11 cellular contexts compared by ENCODE assay signal in the genomic region with DNA sequence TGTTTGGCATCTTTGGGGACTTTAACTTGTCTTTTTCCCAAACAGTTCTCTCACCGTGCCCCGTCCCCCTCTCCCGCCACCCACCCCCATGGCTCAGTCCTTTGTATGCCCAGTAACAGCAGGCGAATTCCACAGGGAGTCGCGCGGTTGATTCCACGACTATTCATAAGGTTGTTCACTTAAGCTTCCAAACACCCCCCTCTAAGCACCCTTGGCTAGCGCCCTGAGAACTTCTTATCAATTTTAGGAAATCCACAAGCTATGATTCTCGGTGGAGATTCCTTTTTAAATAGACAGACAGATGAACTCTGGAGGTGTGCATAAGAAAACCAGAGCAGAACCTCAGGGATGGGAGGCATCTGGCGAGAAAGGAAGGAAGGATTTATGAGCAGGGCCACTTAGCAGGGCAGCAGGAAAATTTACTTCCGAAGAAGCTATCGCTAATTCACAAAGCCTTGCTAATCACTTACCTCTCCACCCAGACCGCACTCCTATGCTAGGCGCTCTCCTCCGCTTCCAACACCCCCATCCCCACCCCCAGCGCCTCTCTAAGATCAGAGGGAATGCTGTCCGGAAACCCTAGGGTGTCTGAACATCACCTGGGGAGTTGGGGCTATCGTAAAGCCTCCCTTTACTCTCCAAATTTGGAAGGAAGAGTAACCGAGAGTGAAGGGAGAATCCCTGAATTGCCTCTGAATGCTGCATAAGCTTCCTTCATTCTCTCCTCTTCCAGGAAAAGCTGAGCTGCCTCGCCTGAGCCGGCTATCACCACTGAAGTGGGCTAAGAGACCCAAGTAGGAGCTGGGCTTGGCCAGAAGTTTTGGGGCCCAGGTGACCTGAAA. TPM values are rescaled to one million over a fixed set of nuclear protein-coding genes. Genes with fewer than 3 reads are reported as not detected.
DNase-seq lines count a peak whose midpoint lies in the region; ATAC-seq, FAIRE-seq and TF ChIP-seq lines count a peak whose summit lies in the region.
"Had no signal": no experiment of that assay in that cellular context is flagged by ENCODE, and none has a peak within 500 bp of the region (broad histone marks: within the 10 kb centered on the region; RNA-seq: fewer than 3 reads in every experiment).

No MANE protein-coding gene starts in this region.

- peaks cover 4% of the 10 kb centered on the region for H3K36me3 Mint-ChIP-seq in nephron (ENCODE audit: low read depth)
- H3K36me3 Mint-ChIP-seq: memory B cell had no signal

- CTCF ChIA-PET in endothelial cell of umbilical vein (lab: Charles Lee): interaction anchor here (0.7 to 3.7 kb wide), 7 partner anchors 9 to 402 kb away, joined by 3 to 21 read pairs (median 6); no protein-coding TSS in a partner anchor

- peaks cover 2% of the 10 kb centered on the region for H3K9me3 Mint-ChIP-seq in nephron
- H3K9me3 Mint-ChIP-seq: memory B cell had no signal

- H3K4me3 ChIP-seq in heart left ventricle (peak overlapping the region; percentile 46 to 78 (median 68)), endothelial cell of umbilical vein (replicated peaks in 1 of 3; ENCODE audit: insufficient read depth in 1 of 3, low read depth in 1 of 3, low read length in 3 of 3) (peak overlapping the region in 2 of 3 experiments; percentile 82 to 84), upper lobe of right lung (peak overlapping the region; percentile 56)
- H3K4me3 ChIP-seq: BLaER1 had no signal

- no peak overlapping the region for H3K9ac ChIP-seq in endothelial cell of umbilical vein (replicated peaks; ENCODE audit: extremely low read depth, insufficient read depth, low read length)
- H3K9ac ChIP-seq: BLaER1 had no signal

- dilution Hi-C loops in endothelial cell of umbilical vein (cut with MboI; ENCODE audit: extremely low pct_ligation_motif_present, low sequenced_read_pairs): no loop called here

- H3K27me3 Mint-ChIP-seq in nephron (ENCODE audit: low read depth): peaks cover 26% of the 10 kb centered on the region

- no peak for FAIRE-seq in endothelial cell of umbilical vein (lab: Jason Lieb, UNC)

- H3K27ac ChIP-seq in heart left ventricle (peak overlapping the region in 11 of 12 donors; percentile 56 to 90 (median 85)), endothelial cell of umbilical vein (ENCODE audit: insufficient read depth, low read depth, low read length) (no peak overlapping the region), upper lobe of right lung (peak overlapping the region; percentile 84)
- H3K27ac ChIP-seq: BLaER1 had no signal

- BruUV-seq in endothelial cell of umbilical vein (replicated peaks; lab: Mats Ljungman, UMichigan): no TSS peak

- TF ChIP-seq POLR2A in heart left ventricle (IDR thresholded peaks at IDR 0.05) (no peak), endothelial cell of umbilical vein (IDR thresholded peaks at IDR 0.05; ENCODE audit: low read depth, low read length) (no peak)

- H3K9me1 ChIP-seq in endothelial cell of umbilical vein (replicated peaks; ENCODE audit: control insufficient read depth, extremely low read depth, insufficient read depth, low read length): no peaks in the 10 kb centered on the region

- H2AFZ ChIP-seq in endothelial cell of umbilical vein (ENCODE audit: low read depth, low read length): peak overlapping the region; percentile 84

- H4K20me1 ChIP-seq in endothelial cell of umbilical vein (replicated peaks; ENCODE audit: control insufficient read depth, extremely low read depth, insufficient read depth, low read length): no peaks in the 10 kb centered on the region
- H4K20me1 ChIP-seq: BLaER1 had no signal

- POLR2A ChIA-PET in endothelial cell of umbilical vein (lab: Charles Lee): no interaction called here

- H3K79me2 ChIP-seq in endothelial cell of umbilical vein (ENCODE audit: control insufficient read depth, insufficient read depth, low read length): no peaks in the 10 kb centered on the region

- H3K4me3 Mint-ChIP-seq in nephron: peak overlapping the region; percentile 88 to 97 (median 89)
- H3K4me3 Mint-ChIP-seq: memory B cell had no signal

- WGBS in heart left ventricle, 4 donors: 10 to 12% (median 11%) methylated on average over 21 to 22 of the region's 22 CpGs

- peaks cover 21% of the 10 kb centered on the region for H3K4me1 Mint-ChIP-seq in nephron

- peak overlapping the region; percentile 91 for H3K4me2 ChIP-seq in endothelial cell of umbilical vein (ENCODE audit: insufficient read depth, low read length)
- H3K4me2 ChIP-seq: BLaER1 had no signal

- TF ChIP-seq CTCF in heart left ventricle (IDR thresholded peaks at IDR 0.05): no peak
- no peak for TF ChIP-seq CTCF in endothelial cell of umbilical vein (IDR thresholded peaks at IDR 0.05; ENCODE audit: extremely low read depth in 1 of 2, insufficient read depth in 1 of 2, low read depth in 1 of 2, low read length in 2 of 2)
- TF ChIP-seq CTCF in nephron (IDR thresholded peaks at IDR 0.05; ENCODE audit: unreplicated experiment in 3 of 3): no peak
- TF ChIP-seq CTCF in upper lobe of right lung (IDR thresholded peaks at IDR 0.05): no peak

- H3K36me3 ChIP-seq in heart left ventricle (no peaks in the 10 kb centered on the region), endothelial cell of umbilical vein (ENCODE audit: control insufficient read depth in 2 of 2, extremely low read depth in 1 of 2, insufficient read depth in 2 of 2, low read length in 2 of 2) (no peaks in the 10 kb centered on the region), upper lobe of right lung (no peaks in the 10 kb centered on the region)
- H3K36me3 ChIP-seq: BLaER1 had no signal

- H3K27ac Mint-ChIP-seq in nephron: peak overlapping the region; percentile 71 to 96 (median 88)
- H3K27ac Mint-ChIP-seq: memory B cell had no signal

- H3K9me3 ChIP-seq in heart left ventricle (no peaks in the 10 kb centered on the region), endothelial cell of umbilical vein (replicated peaks; ENCODE audit: control insufficient read depth, insufficient read depth, low read length) (no peaks in the 10 kb centered on the region), upper lobe of right lung (no peaks in the 10 kb centered on the region)

- intact Hi-C loops in heart left ventricle (cut with DNase I): loop anchor here in 2 of 10 donors (10.0 kb wide), 2 partner anchors 78 to 382 kb away; no protein-coding TSS in a partner anchor
- intact Hi-C loops in Right ventricle myocardium inferior (cut with DNase I): loop anchor here (10.0 kb wide), 1 partner anchor 382 kb away; no protein-coding TSS in a partner anchor
- intact Hi-C loops in endothelial cell of umbilical vein (cut with micrococcal nuclease): loop anchor here (10.0 kb wide), 1 partner anchor 808 kb away; no protein-coding TSS in a partner anchor
- intact Hi-C loops in upper lobe of right lung (cut with DNase I): no loop called here

- DNase-seq in heart left ventricle (peak in 1 of 5 donors; percentile 24), Right ventricle myocardium inferior (ENCODE audit: missing footprints) (no peak), endothelial cell of umbilical vein (ENCODE audit: low read depth, low spot score) (no peak), upper lobe of right lung (no peak), NCI-H2107 (lab: John Stamatoyannopoulos, UW) (no peak)
- DNase-seq: NCI-H2171 had no signal

- H3K27me3 ChIP-seq in heart left ventricle: peaks cover 3 to 49% (median 18%) of the 10 kb centered on the region in 9 donors
- H3K27me3 ChIP-seq in endothelial cell of umbilical vein (ENCODE audit: control insufficient read depth in 2 of 2, insufficient read depth in 2 of 2, low read length in 2 of 2): peaks cover 32 to 35% of the 10 kb centered on the region in 2 experiments
- peaks cover 12% of the 10 kb centered on the region for H3K27me3 ChIP-seq in upper lobe of right lung
- H3K27me3 ChIP-seq: BLaER1 had no signal

- H3K4me1 ChIP-seq in heart left ventricle (peaks cover 0 to 24% (median 0%) of the 10 kb centered on the region in 12 donors), endothelial cell of umbilical vein (ENCODE audit: control insufficient read depth, extremely low read depth, insufficient read depth, low read length) (peaks cover 20% of the 10 kb centered on the region), upper lobe of right lung (no peaks in the 10 kb centered on the region)
- H3K4me1 ChIP-seq: BLaER1 had no signal

- ATAC-seq in heart left ventricle: no peak
- no peak for ATAC-seq in Right ventricle myocardium inferior
- ATAC-seq in upper lobe of right lung: no peak
- no peak for ATAC-seq in GM18502 (IDR thresholded peaks at IDR 0.05; ENCODE audit: poor library complexity, unreplicated experiment)
- no peak for ATAC-seq in GM18870 (IDR thresholded peaks at IDR 0.05; ENCODE audit: unreplicated experiment)

TF ChIP-seq in endothelial cell of umbilical vein, 7 proteins besides CTCF, POLR2A, EP300 and RAD21:
- TF ChIP-seq FOS (IDR thresholded peaks at IDR 0.05; ENCODE audit: borderline replicate concordance, insufficient read depth, low read length) (no peak), POLR2AphosphoS5 (IDR thresholded peaks at IDR 0.05; ENCODE audit: insufficient read depth, low read depth, low read length) (no peak), JUN (IDR thresholded peaks at IDR 0.05; ENCODE audit: borderline replicate concordance, insufficient read depth, insufficient read length, low read depth) (no peak), EZH2 (IDR thresholded peaks at IDR 0.05; ENCODE audit: borderline replicate concordance, low read depth, low read length, severe bottlenecking) (no peak), GATA2 (IDR thresholded peaks at IDR 0.05; ENCODE audit: insufficient read depth, insufficient read length, low read depth, low read length) (no peak), MYC (IDR thresholded peaks at IDR 0.05; ENCODE audit: low read depth, low read length) (no peak)
- TF ChIP-seq, protein P1, sequence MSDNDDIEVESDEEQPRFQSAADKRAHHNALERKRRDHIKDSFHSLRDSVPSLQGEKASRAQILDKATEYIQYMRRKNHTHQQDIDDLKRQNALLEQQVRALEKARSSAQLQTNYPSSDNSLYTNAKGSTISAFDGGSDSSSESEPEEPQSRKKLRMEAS (IDR thresholded peaks at IDR 0.05; ENCODE audit: insufficient read depth, insufficient read length): no peak

RNA-seq across cellular contexts. Expression of a gene that starts 1.7 kb away (rescaled TPM):
- total RNA-seq in heart left ventricle (1 to 10 TPM; 1.3 to 2.8 (median 1.8) TPM), Right ventricle myocardium inferior (2.1 TPM), endothelial cell of umbilical vein (0.44 and 0.53 TPM in 2 replicates), upper lobe of right lung (6.7 TPM)
- polyA plus RNA-seq in heart left ventricle (under 1 TPM; 0.23 to 0.69 TPM), endothelial cell of umbilical vein (0.32 and 0.44 TPM in 2 replicates)
- polyA plus RNA-seq in endothelial cell of umbilical vein (2011; cell fraction: cytosol; rRNA removed): 0.14 and 0.20 TPM in 2 replicates
- 0.54 and 0.66 TPM in 2 replicates for polyA plus RNA-seq in endothelial cell of umbilical vein (2011; cell fraction: nucleus; rRNA removed)
- polyA plus RNA-seq in endothelial cell of umbilical vein (2012): 0.49 and 0.92 TPM in 2 replicates
- 2.1 and 3.2 TPM in 2 replicates for polyA minus RNA-seq in endothelial cell of umbilical vein
- not detected for polyA minus RNA-seq in endothelial cell of umbilical vein (2011; cell fraction: cytosol; rRNA and poly(A)+ RNA removed)
- polyA minus RNA-seq in endothelial cell of umbilical vein (2011; cell fraction: nucleus; rRNA and poly(A)+ RNA removed): 2.1 and 3.4 TPM in 2 replicates
